22 cellular contexts compared by ENCODE assay signal in the genomic region with DNA sequence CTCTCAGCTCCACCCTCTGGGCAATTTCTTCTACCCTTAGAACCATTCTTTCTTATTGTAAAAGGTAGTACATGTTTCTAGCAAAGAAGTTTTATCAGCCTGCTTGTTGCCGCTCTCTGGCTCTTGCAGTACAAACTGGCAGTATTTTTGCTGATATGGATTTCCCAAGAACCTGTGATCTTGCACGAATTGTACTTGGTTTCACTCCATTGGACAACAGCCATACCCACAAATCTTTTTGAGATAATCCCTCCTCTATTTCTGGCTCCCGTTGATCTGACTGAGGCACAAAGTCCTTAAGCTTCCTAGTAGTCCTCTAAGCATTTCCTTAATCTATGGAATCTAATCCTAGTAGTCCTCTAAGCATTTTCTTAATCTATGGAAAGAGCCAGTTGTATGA.
DNase-seq lines count a peak whose midpoint lies in the region; ATAC-seq and TF ChIP-seq lines count a peak whose summit lies in the region.
"Had no signal": no experiment of that assay in that cellular context is flagged by ENCODE, and none has a peak within 500 bp of the region (broad histone marks: within the 10 kb centered on the region; RNA-seq: fewer than 3 reads in every experiment).

No MANE protein-coding gene starts in this region.

- H3K4me1 ChIP-seq in gastroesophageal sphincter = no peaks in the 10 kb centered on the region
- H3K4me1 ChIP-seq: A549 had no signal

- H3K9me3 ChIP-seq in gastroesophageal sphincter = no peaks in the 10 kb centered on the region
- H3K9me3 ChIP-seq: A549 had no signal

- TF ChIP-seq CTCF in fibroblast of pulmonary artery (IDR thresholded peaks at IDR 0.05; ENCODE audit: low read length, missing control alignments) (no peak), gastroesophageal sphincter (IDR thresholded peaks at IDR 0.05) (no peak)

- H3K4me3 ChIP-seq in fibroblast of pulmonary artery (replicated peaks; ENCODE audit: low read depth, low read length) (no peak overlapping the region), gastroesophageal sphincter (no peak overlapping the region)
- H3K4me3 ChIP-seq: A549, GM23248 had no signal

- H3K36me3 ChIP-seq in gastroesophageal sphincter = no peaks in the 10 kb centered on the region

- WGBS in gastroesophageal sphincter (ENCODE audit: low coverage in 1 of 2), 2 donors = 61 to 88% methylated on average over 3 of the region's 3 CpGs

- ATAC-seq in gastroesophageal sphincter (no peak), GM19455 (IDR thresholded peaks at IDR 0.05; ENCODE audit: unreplicated experiment) (no peak)
- ATAC-seq: A549 had no signal

- peak; percentile 75 for DNase-seq in NCI-H226
- DNase-seq in amniotic epithelial cell (ENCODE audit: low read depth) = peak; percentile 88
- peak; percentile 50 for DNase-seq in fibroblast of pulmonary artery (ENCODE audit: low read depth)
- no peak for DNase-seq in amniotic stem cell (lab: John Stamatoyannopoulos, UW)
- no peak for DNase-seq in NCI-H446 (lab: John Stamatoyannopoulos, UW)
- DNase-seq: CD4-positive, CD25-positive, alpha-beta regulatory T cell; DMS 273 treated with DMSO at 0.1 percent for 48 hours; DND-41; GM23248; H9; HFFc6; Kasumi-1; MM.1S; NCI-H1048; NCI-H1417 treated with DMSO at 0.1 percent for 48 hours; NCI-H187; NCI-H524; NCI-H774; Right ventricle myocardium superior had no signal

- no peak for TF ChIP-seq POLR2A in gastroesophageal sphincter (IDR thresholded peaks at IDR 0.05)

- TF ChIP-seq EP300 in gastroesophageal sphincter (IDR thresholded peaks at IDR 0.05) = no peak

- no peaks in the 10 kb centered on the region for H3K27me3 ChIP-seq in gastroesophageal sphincter

- H3K27ac ChIP-seq in gastroesophageal sphincter = no peak overlapping the region
- H3K27ac ChIP-seq: A549, GM23248 had no signal

Comparison
In these comparisons a context has a peak if more than half of its experiments do, and no peak if none do; other contexts are left out.
1. DNase-seq: peak in NCI-H226 (single experiment), amniotic epithelial cell (single experiment) and fibroblast of pulmonary artery (single experiment); none in amniotic stem cell (single experiment) and NCI-H446 (0 of 2).